In the genomic region with DNA sequence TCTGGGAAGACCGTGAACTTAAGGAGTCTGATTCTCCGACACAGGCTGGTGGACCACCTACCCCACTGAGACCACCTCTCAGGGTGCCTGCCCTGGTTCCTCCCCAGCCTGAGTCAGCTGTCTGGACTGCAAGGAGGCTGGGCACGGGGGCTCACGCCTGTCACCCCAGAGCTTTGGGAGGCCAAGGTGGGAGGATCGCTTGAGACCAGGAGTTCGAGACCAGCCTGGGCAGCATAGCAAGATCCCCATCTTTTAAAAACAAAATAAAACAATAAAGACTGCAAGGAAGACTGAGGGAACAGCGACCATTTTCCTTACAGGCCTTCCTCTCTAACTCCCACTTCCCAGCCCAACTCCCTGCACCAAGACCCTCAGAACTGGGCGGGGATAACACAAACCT, we compare ENCODE assay signal across 18 cellular contexts. TPM values are rescaled to one million over a fixed set of nuclear protein-coding genes. Genes with fewer than 3 reads are reported as not detected.
A peak's percentile ranks its signal among the peaks of the same experiment; 100 is the strongest.
DNase-seq lines count a peak whose midpoint lies in the region; ATAC-seq and TF ChIP-seq lines count a peak whose summit lies in the region.
"Had no signal": no experiment of that assay in that cellular context is flagged by ENCODE, and none has a peak within 500 bp of the region (broad histone marks: within the 10 kb centered on the region; RNA-seq: fewer than 3 reads in every experiment).

No MANE protein-coding gene starts in this region.

- H3K4me3 Mint-ChIP-seq in activated CD4-positive, alpha-beta T cell treated with anti-CD3 and anti-CD28 coated beads, Interleukin-2, amount 10 ng/mL, durations not matched to agents 7 days and 5 days, result no peak overlapping the region
- H3K4me3 Mint-ChIP-seq in CD8-positive, alpha-beta T cell, result no peak overlapping the region
- H3K4me3 Mint-ChIP-seq in immature natural killer cell, result peak overlapping the region in 3 of 5 donors; percentile 1 to 29 (median 17)
- H3K4me3 Mint-ChIP-seq: GM23338, IgD-negative memory B cell had no signal

- POLR2A ChIA-PET in activated CD4-positive, alpha-beta T cell treated with anti-CD3 and anti-CD28 coated beads, Interleukin-2, amount 10 ng/mL, durations not matched to agents 7 days and 5 days (lab: Charles Lee), result interaction anchor here (0.6 kb wide), 1 partner anchor 9 kb away, joined by 3 read pairs; no protein-coding TSS in a partner anchor
- POLR2A ChIA-PET in CD8-positive, alpha-beta T cell (lab: Charles Lee), result no interaction called here

- H3K9me3 Mint-ChIP-seq in activated CD4-positive, alpha-beta T cell treated with anti-CD3 and anti-CD28 coated beads, Interleukin-2, amount 10 ng/mL, durations not matched to agents 7 days and 5 days, result no peaks in the 10 kb centered on the region
- H3K9me3 Mint-ChIP-seq in CD8-positive, alpha-beta T cell, result no peaks in the 10 kb centered on the region
- no peaks in the 10 kb centered on the region for H3K9me3 Mint-ChIP-seq in immature natural killer cell
- H3K9me3 Mint-ChIP-seq: GM23338, IgD-negative memory B cell had no signal

- TF ChIP-seq CTCF in CD8-positive, alpha-beta T cell (IDR thresholded peaks at IDR 0.05), result no peak

- no peak overlapping the region for H3K4me2 ChIP-seq in trophoblast cell (ENCODE audit: low read length)
- H3K4me2 ChIP-seq: GM23338 had no signal

- intact Hi-C loops in CD8-positive, alpha-beta T cell (cut with DNase I, micrococcal nuclease), result no loop called here
- intact Hi-C loops in Right ventricle myocardium superior (cut with DNase I), result no loop called here

- H3K4me1 ChIP-seq in CD8-positive, alpha-beta T cell (ENCODE audit: insufficient read depth, low read length), result peaks cover 35% of the 10 kb centered on the region
- H3K4me1 ChIP-seq in trophoblast cell (ENCODE audit: control insufficient read depth in 1 of 2, insufficient read depth in 2 of 2, low read length in 2 of 2), result peaks cover 2 to 7% of the 10 kb centered on the region in 2 experiments

- peaks cover 32% of the 10 kb centered on the region for H3K36me3 Mint-ChIP-seq in activated CD4-positive, alpha-beta T cell treated with anti-CD3 and anti-CD28 coated beads, Interleukin-2, amount 10 ng/mL, durations not matched to agents 7 days and 5 days (ENCODE audit: low read depth)
- peaks cover 30% of the 10 kb centered on the region for H3K36me3 Mint-ChIP-seq in CD8-positive, alpha-beta T cell
- H3K36me3 Mint-ChIP-seq in immature natural killer cell, result peaks cover 12 to 25% (median 24%) of the 10 kb centered on the region in 3 donors

- H3K4me3 ChIP-seq in CD8-positive, alpha-beta T cell (ENCODE audit: low read depth, low read length), result no peak overlapping the region
- no peak overlapping the region for H3K4me3 ChIP-seq in trophoblast cell (ENCODE audit: low read depth, low read length)
- H3K4me3 ChIP-seq: GM23338 had no signal

- H3K4ac ChIP-seq in trophoblast cell (ENCODE audit: low read depth, low read length), result no peak overlapping the region

- H2BK5ac ChIP-seq in trophoblast cell (ENCODE audit: low read depth, low read length, poor library complexity), result no peak overlapping the region

- no peak for DNase-seq in activated CD4-positive, alpha-beta T cell treated with anti-CD3 and anti-CD28 coated beads, Interleukin-2, amount 10 ng/mL, durations not matched to agents 7 days and 5 days
- no peak for DNase-seq in activated CD4-positive, alpha-beta T cell treated with anti-CD3 and anti-CD28 coated beads, Interleukin-2, amount 50 U/mL, for 1 hour
- no peak for DNase-seq in CD8-positive, alpha-beta T cell
- no peak for DNase-seq in immature natural killer cell
- DNase-seq in trophoblast cell, result no peak
- DNase-seq in Right ventricle myocardium superior, result no peak
- DNase-seq: Calu3, DMS 273 treated with DMSO at 0.1 percent for 48 hours had no signal

- H3K36me3 ChIP-seq in CD8-positive, alpha-beta T cell (ENCODE audit: insufficient read depth, low read length), result no peaks in the 10 kb centered on the region
- no peaks in the 10 kb centered on the region for H3K36me3 ChIP-seq in trophoblast cell (ENCODE audit: control insufficient read depth in 1 of 2, insufficient read depth in 2 of 2, low read length in 2 of 2)

- H2AFZ ChIP-seq in trophoblast cell (ENCODE audit: insufficient read depth, low read length, poor library complexity), result no peak overlapping the region
- H2AFZ ChIP-seq: GM23338 had no signal

- H3K79me1 ChIP-seq in trophoblast cell (ENCODE audit: low read length), result peaks cover 16% of the 10 kb centered on the region

- no CpG with 5 or more reads among the region's 8 CpGs for WGBS in trophoblast cell (ENCODE audit: extremely low coverage, insufficient coverage, insufficient read length)

- H2BK12ac ChIP-seq in trophoblast cell (ENCODE audit: low read length), result no peak overlapping the region

- H3K27ac ChIP-seq in CD8-positive, alpha-beta T cell (ENCODE audit: low read depth, low read length), result no peak overlapping the region
- no peak overlapping the region for H3K27ac ChIP-seq in trophoblast cell (ENCODE audit: low read depth, low read length)
- H3K27ac ChIP-seq: 22Rv1 had no signal

- H3K79me2 ChIP-seq in trophoblast cell (ENCODE audit: control insufficient read depth, insufficient read depth, low read length, poor library complexity), result no peaks in the 10 kb centered on the region

- no peak overlapping the region for H2BK120ac ChIP-seq in trophoblast cell (ENCODE audit: insufficient read depth, low read length, poor library complexity)

- no peak overlapping the region for H3K23ac ChIP-seq in trophoblast cell (ENCODE audit: low read length)

- H3K4me1 Mint-ChIP-seq in activated CD4-positive, alpha-beta T cell treated with anti-CD3 and anti-CD28 coated beads, Interleukin-2, amount 10 ng/mL, durations not matched to agents 7 days and 5 days, result peaks cover 47% of the 10 kb centered on the region
- peaks cover 43% of the 10 kb centered on the region for H3K4me1 Mint-ChIP-seq in CD8-positive, alpha-beta T cell (ENCODE audit: low read depth)
- peaks cover 52 to 55% of the 10 kb centered on the region in 2 donors for H3K4me1 Mint-ChIP-seq in immature natural killer cell
- H3K4me1 Mint-ChIP-seq: GM23338 had no signal

- H3K14ac ChIP-seq in trophoblast cell (ENCODE audit: low read length), result no peak overlapping the region

- H3K9me3 ChIP-seq in CD8-positive, alpha-beta T cell (ENCODE audit: low read length), result no peaks in the 10 kb centered on the region
- peaks cover 3% of the 10 kb centered on the region for H3K9me3 ChIP-seq in trophoblast cell (ENCODE audit: insufficient read depth, low read depth, low read length)

- no peak overlapping the region for H3K9ac ChIP-seq in trophoblast cell (ENCODE audit: low read length)

- H4K12ac ChIP-seq in trophoblast cell (ENCODE audit: low read depth, low read length), result no peak overlapping the region

- peak overlapping the region; percentile 5 for H2AK5ac ChIP-seq in trophoblast cell (ENCODE audit: low read length)

- peak overlapping the region; percentile 31 for H4K91ac ChIP-seq in trophoblast cell (ENCODE audit: low read depth, low read length)

- no peak overlapping the region for H4K8ac ChIP-seq in trophoblast cell (ENCODE audit: low read depth, low read length)

- no peaks in the 10 kb centered on the region for H3K27me3 Mint-ChIP-seq in activated CD4-positive, alpha-beta T cell treated with anti-CD3 and anti-CD28 coated beads, Interleukin-2, amount 10 ng/mL, durations not matched to agents 7 days and 5 days
- H3K27me3 Mint-ChIP-seq in CD8-positive, alpha-beta T cell (ENCODE audit: low read depth), result no peaks in the 10 kb centered on the region
- peaks cover 4 to 18% (median 11%) of the 10 kb centered on the region in 3 donors for H3K27me3 Mint-ChIP-seq in immature natural killer cell (ENCODE audit: low read depth in 3 of 3)
- H3K27me3 Mint-ChIP-seq: IgD-negative memory B cell had no signal

- no peak for ATAC-seq in CD8-positive, alpha-beta T cell
- ATAC-seq in activated CD4-positive, CD25-positive, alpha-beta regulatory T cell treated with anti-CD3 and anti-CD28 coated beads, Interleukin-2, amount 50 U/mL, for 24 hours, result no peak
- no peak for ATAC-seq in Right ventricle myocardium superior (ENCODE audit: poor library complexity)
- no peak for ATAC-seq in GM21360 (IDR thresholded peaks at IDR 0.05; ENCODE audit: unreplicated experiment)
- ATAC-seq: GM23338 had no signal

- H3K18ac ChIP-seq in trophoblast cell (ENCODE audit: low read length), result no peak overlapping the region

- peak overlapping the region; percentile 5 for H3K27ac Mint-ChIP-seq in activated CD4-positive, alpha-beta T cell treated with anti-CD3 and anti-CD28 coated beads, Interleukin-2, amount 10 ng/mL, durations not matched to agents 7 days and 5 days
- H3K27ac Mint-ChIP-seq in CD8-positive, alpha-beta T cell, result peak overlapping the region; percentile 27
- H3K27ac Mint-ChIP-seq in immature natural killer cell, result peak overlapping the region; percentile 7 to 78 (median 59)
- H3K27ac Mint-ChIP-seq: GM23338 had no signal

- CTCF ChIA-PET in activated CD4-positive, alpha-beta T cell treated with anti-CD3 and anti-CD28 coated beads, Interleukin-2, amount 10 ng/mL, durations not matched to agents 7 days and 5 days (lab: Charles Lee), result no interaction called here
- CTCF ChIA-PET in CD8-positive, alpha-beta T cell (lab: Charles Lee), result no interaction called here

- no peaks in the 10 kb centered on the region for H3K27me3 ChIP-seq in CD8-positive, alpha-beta T cell (ENCODE audit: insufficient read depth, low read length)
- H3K27me3 ChIP-seq in trophoblast cell (ENCODE audit: insufficient read depth, low read length), result no peaks in the 10 kb centered on the region

RNA-seq across cellular contexts. Expression of gene APOBR, which starts 4.2 kb away (rescaled TPM):
- total RNA-seq in activated CD4-positive, alpha-beta T cell treated with anti-CD3 and anti-CD28 coated beads, Interleukin-2, amount 10 ng/mL, durations not matched to agents 7 days and 5 days, result 10 to 100 TPM; 16.7 to 21.4 TPM
- total RNA-seq in CD8-positive, alpha-beta T cell, result 1 to 10 TPM; 6.3 TPM
- polyA plus RNA-seq in immature natural killer cell, result 10 to 100 TPM in 1 of 3 donors, 1 to 10 TPM in 1, under 1 TPM in 1; 0.49 to 15.2 (median 2.6) TPM
- polyA plus RNA-seq in trophoblast cell (2013), result 1.4 and 1.5 TPM in 2 replicates
- total RNA-seq in Right ventricle myocardium superior, result 0.48 TPM
- total RNA-seq: A673, H7, HT-29 had no signal
- polyA plus RNA-seq: BJ, GM23338 had no signal

RNA-seq across cellular contexts. Expression of gene CLN3, which starts 6.8 kb away (rescaled TPM):
- total RNA-seq in activated CD4-positive, alpha-beta T cell treated with anti-CD3 and anti-CD28 coated beads, Interleukin-2, amount 10 ng/mL, durations not matched to agents 7 days and 5 days, result 10 to 100 TPM; 53.4 to 58.4 TPM
- total RNA-seq in CD8-positive, alpha-beta T cell, result 10 to 100 TPM; 37.0 to 43.2 TPM
- polyA plus RNA-seq in immature natural killer cell, result 10 to 100 TPM; 18.8 to 52.2 (median 32.2) TPM
- polyA plus RNA-seq in trophoblast cell (2013), result 40.6 and 43.8 TPM in 2 replicates
- total RNA-seq in Right ventricle myocardium superior, result 11.5 TPM

RNA-seq across cellular contexts. Expression of gene IL27, which starts 8.0 kb away (rescaled TPM):
- total RNA-seq in activated CD4-positive, alpha-beta T cell treated with anti-CD3 and anti-CD28 coated beads, Interleukin-2, amount 10 ng/mL, durations not matched to agents 7 days and 5 days, result not detected
- total RNA-seq in CD8-positive, alpha-beta T cell, result not detected
- polyA plus RNA-seq in immature natural killer cell, result not detected
- polyA plus RNA-seq in trophoblast cell (2013), result 0.41 and 0.61 TPM in 2 replicates
- not detected for total RNA-seq in Right ventricle myocardium superior
- total RNA-seq: A673, Calu3, Daoy, GM23338, H7, HT-29 had no signal
- polyA plus RNA-seq: BJ, GM23338, IgD-negative memory B cell had no signal

RNA-seq across cellular contexts. Expression of gene NPIPB7, which starts 26.5 kb away (rescaled TPM):
- total RNA-seq in activated CD4-positive, alpha-beta T cell treated with anti-CD3 and anti-CD28 coated beads, Interleukin-2, amount 10 ng/mL, durations not matched to agents 7 days and 5 days, result under 1 TPM in 1 of 2 experiments, not detected in 1; 0.25 TPM
- not detected for total RNA-seq in CD8-positive, alpha-beta T cell
- polyA plus RNA-seq in immature natural killer cell, result not detected
- polyA plus RNA-seq in trophoblast cell (2013), result 0.22 and 0.45 TPM in 2 replicates
- total RNA-seq in Right ventricle myocardium superior, result not detected
- total RNA-seq: A673, Calu3, Daoy, H7, HT-29 had no signal
- polyA plus RNA-seq: BJ had no signal

RNA-seq across cellular contexts. Expression of gene NUPR1, which starts 40.1 kb away (rescaled TPM):
- total RNA-seq in activated CD4-positive, alpha-beta T cell treated with anti-CD3 and anti-CD28 coated beads, Interleukin-2, amount 10 ng/mL, durations not matched to agents 7 days and 5 days, result not detected
- total RNA-seq in CD8-positive, alpha-beta T cell, result not detected
- not detected for polyA plus RNA-seq in immature natural killer cell
- polyA plus RNA-seq in trophoblast cell (2013), result 36.2 and 40.7 TPM in 2 replicates
- 47.3 TPM for total RNA-seq in Right ventricle myocardium superior
- total RNA-seq: H7 had no signal
- polyA plus RNA-seq: IgD-negative memory B cell had no signal

Comparison
In these comparisons a context has a peak if more than half of its experiments do, and no peak if none do; other contexts are left out.
1. H3K27ac Mint-ChIP-seq: peak in every context shown above with its lines; median percentile 59 in immature natural killer cell; 27 in CD8-positive, alpha-beta T cell; 5 in activated CD4-positive, alpha-beta T cell treated with anti-CD3 and anti-CD28 coated beads, Interleukin-2, amount 10 ng/mL, durations not matched to agents 7 days and 5 days.
2. H3K4me3 Mint-ChIP-seq: peak in immature natural killer cell (3 of 5); none in activated CD4-positive, alpha-beta T cell treated with anti-CD3 and anti-CD28 coated beads, Interleukin-2, amount 10 ng/mL, durations not matched to agents 7 days and 5 days (single experiment) and CD8-positive, alpha-beta T cell (single experiment).